Comparison of ENCODE assay signal across 10 cellular contexts in the genomic region with DNA sequence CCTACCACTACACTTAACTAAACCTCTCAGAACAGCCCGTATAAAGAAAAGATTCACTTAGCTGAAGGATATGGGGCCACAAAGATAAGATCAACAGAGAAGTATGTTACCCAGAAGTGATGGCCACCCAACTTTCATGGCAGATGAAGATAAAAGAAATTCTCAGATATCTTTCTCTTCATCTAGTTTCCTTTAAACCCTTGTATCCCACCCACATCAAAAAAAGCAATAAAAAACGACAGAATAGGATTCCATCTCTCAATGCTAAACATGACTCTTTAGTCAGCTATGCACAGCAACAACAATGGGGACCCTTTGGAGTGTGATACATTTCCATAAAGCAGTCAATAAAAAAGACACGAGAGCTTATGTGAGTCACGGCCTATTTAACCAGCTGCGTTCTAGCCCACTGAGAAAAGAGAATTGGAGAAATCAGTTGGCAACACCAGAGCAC.
DNase-seq lines count a peak whose midpoint lies in the region; ATAC-seq and TF ChIP-seq lines count a peak whose summit lies in the region.
"Had no signal": no experiment of that assay in that cellular context is flagged by ENCODE, and none has a peak within 500 bp of the region (broad histone marks: within the 10 kb centered on the region; RNA-seq: fewer than 3 reads in every experiment).

No MANE protein-coding gene starts in this region.

- H3K36me3 Mint-ChIP-seq in activated naive CD4-positive, alpha-beta T cell treated with anti-CD3 and anti-CD28 coated beads, Interleukin-2, amount 50 U/mL, for 24 hours = peaks cover 12% of the 10 kb centered on the region
- H3K36me3 Mint-ChIP-seq in activated naive CD4-positive, alpha-beta T cell treated with anti-CD3 and anti-CD28 coated beads for 36 hours (ENCODE audit: low read depth) = peaks cover 13% of the 10 kb centered on the region
- peaks cover 81% of the 10 kb centered on the region for H3K36me3 Mint-ChIP-seq in stimulated activated effector memory CD8-positive, alpha-beta T cell treated with anti-CD3 and anti-CD28 coated beads, Interleukin-12 subunit alpha, Interleukin-12 subunit beta, amount 100 ng/mL, for 72 hours

- in situ Hi-C loops in astrocyte of the cerebellum (cut with HindIII; ENCODE audit: low sequenced_read_pairs) = no loop called here

- H3K9me3 Mint-ChIP-seq in activated naive CD4-positive, alpha-beta T cell treated with anti-CD3 and anti-CD28 coated beads, Interleukin-2, amount 50 U/mL, for 24 hours = no peaks in the 10 kb centered on the region
- H3K9me3 Mint-ChIP-seq in activated naive CD4-positive, alpha-beta T cell treated with anti-CD3 and anti-CD28 coated beads for 36 hours = no peaks in the 10 kb centered on the region
- no peaks in the 10 kb centered on the region for H3K9me3 Mint-ChIP-seq in stimulated activated effector memory CD8-positive, alpha-beta T cell treated with anti-CD3 and anti-CD28 coated beads, Interleukin-12 subunit alpha, Interleukin-12 subunit beta, amount 100 ng/mL, for 72 hours

- H3K4me3 ChIP-seq in astrocyte of the cerebellum (ENCODE audit: low read depth, low read length) = no peak overlapping the region
- H3K4me3 ChIP-seq: suprapubic skin had no signal

- H3K27ac Mint-ChIP-seq in activated naive CD4-positive, alpha-beta T cell treated with anti-CD3 and anti-CD28 coated beads, Interleukin-2, amount 50 U/mL, for 24 hours = peak overlapping the region; percentile 66
- H3K27ac Mint-ChIP-seq in activated naive CD4-positive, alpha-beta T cell treated with anti-CD3 and anti-CD28 coated beads for 36 hours = no peak overlapping the region
- H3K27ac Mint-ChIP-seq in stimulated activated effector memory CD8-positive, alpha-beta T cell treated with anti-CD3 and anti-CD28 coated beads, Interleukin-12 subunit alpha, Interleukin-12 subunit beta, amount 100 ng/mL, for 72 hours = peak overlapping the region; percentile 60

- no peak for DNase-seq in activated naive CD4-positive, alpha-beta T cell treated with anti-CD3 and anti-CD28 coated beads for 36 hours
- DNase-seq in NCI-H2107 (lab: John Stamatoyannopoulos, UW) (peak; percentile 27), astrocyte of the cerebellum (ENCODE audit: low read depth) (peak; percentile 35), occipital lobe (lab: John Stamatoyannopoulos, UW) (no peak), head of caudate nucleus (no peak)
- no peak for DNase-seq in stimulated activated effector memory CD8-positive, alpha-beta T cell treated with anti-CD3 and anti-CD28 coated beads, Interleukin-12 subunit alpha, Interleukin-12 subunit beta, amount 100 ng/mL, for 72 hours (ENCODE audit: low spot score in 2 of 2)
- DNase-seq: small intestine had no signal

- no peak overlapping the region for H3K4me3 Mint-ChIP-seq in activated naive CD4-positive, alpha-beta T cell treated with anti-CD3 and anti-CD28 coated beads, Interleukin-2, amount 50 U/mL, for 24 hours
- H3K4me3 Mint-ChIP-seq in activated naive CD4-positive, alpha-beta T cell treated with anti-CD3 and anti-CD28 coated beads for 36 hours = no peak overlapping the region
- no peak overlapping the region for H3K4me3 Mint-ChIP-seq in stimulated activated effector memory CD8-positive, alpha-beta T cell treated with anti-CD3 and anti-CD28 coated beads, Interleukin-12 subunit alpha, Interleukin-12 subunit beta, amount 100 ng/mL, for 72 hours

- ATAC-seq in stimulated activated effector memory CD8-positive, alpha-beta T cell treated with anti-CD3 and anti-CD28 coated beads, Interleukin-12 subunit alpha, Interleukin-12 subunit beta, amount 100 ng/mL, for 72 hours = no peak
- no peak for ATAC-seq in GM18517 (IDR thresholded peaks at IDR 0.05; ENCODE audit: unreplicated experiment)

- intact Hi-C loops in activated naive CD4-positive, alpha-beta T cell treated with anti-CD3 and anti-CD28 coated beads for 36 hours (cut with micrococcal nuclease) = no loop called here
- intact Hi-C loops in head of caudate nucleus (cut with DNase I) = no loop called here

- H3K4me1 Mint-ChIP-seq in activated naive CD4-positive, alpha-beta T cell treated with anti-CD3 and anti-CD28 coated beads, Interleukin-2, amount 50 U/mL, for 24 hours = peaks cover 55% of the 10 kb centered on the region
- H3K4me1 Mint-ChIP-seq in activated naive CD4-positive, alpha-beta T cell treated with anti-CD3 and anti-CD28 coated beads for 36 hours (ENCODE audit: low read depth) = peaks cover 39% of the 10 kb centered on the region
- H3K4me1 Mint-ChIP-seq in stimulated activated effector memory CD8-positive, alpha-beta T cell treated with anti-CD3 and anti-CD28 coated beads, Interleukin-12 subunit alpha, Interleukin-12 subunit beta, amount 100 ng/mL, for 72 hours = peaks cover 35% of the 10 kb centered on the region

- TF ChIP-seq CTCF in astrocyte of the cerebellum (IDR thresholded peaks at IDR 0.05; ENCODE audit: low read depth, low read length, missing control alignments) = no peak

- H3K27me3 Mint-ChIP-seq in activated naive CD4-positive, alpha-beta T cell treated with anti-CD3 and anti-CD28 coated beads, Interleukin-2, amount 50 U/mL, for 24 hours = no peaks in the 10 kb centered on the region
- no peaks in the 10 kb centered on the region for H3K27me3 Mint-ChIP-seq in activated naive CD4-positive, alpha-beta T cell treated with anti-CD3 and anti-CD28 coated beads for 36 hours (ENCODE audit: low read depth)

- CTCF ChIA-PET in activated naive CD4-positive, alpha-beta T cell treated with anti-CD3 and anti-CD28 coated beads for 36 hours (lab: Charles Lee) = interaction anchor here (2.0 kb wide), 1 partner anchor 11 kb away, joined by 6 read pairs; no protein-coding TSS in a partner anchor

Comparison
In these comparisons a context has a peak if more than half of its experiments do, and no peak if none do; other contexts are left out.
1. DNase-seq: peak in NCI-H2107 (single experiment) and astrocyte of the cerebellum (single experiment); none in activated naive CD4-positive, alpha-beta T cell treated with anti-CD3 and anti-CD28 coated beads for 36 hours (single experiment), stimulated activated effector memory CD8-positive, alpha-beta T cell treated with anti-CD3 and anti-CD28 coated beads, Interleukin-12 subunit alpha, Interleukin-12 subunit beta, amount 100 ng/mL, for 72 hours (0 of 2), occipital lobe (single experiment) and head of caudate nucleus (0 of 42).